Comparison of ENCODE assay signal across 8 cellular contexts in the genomic region with DNA sequence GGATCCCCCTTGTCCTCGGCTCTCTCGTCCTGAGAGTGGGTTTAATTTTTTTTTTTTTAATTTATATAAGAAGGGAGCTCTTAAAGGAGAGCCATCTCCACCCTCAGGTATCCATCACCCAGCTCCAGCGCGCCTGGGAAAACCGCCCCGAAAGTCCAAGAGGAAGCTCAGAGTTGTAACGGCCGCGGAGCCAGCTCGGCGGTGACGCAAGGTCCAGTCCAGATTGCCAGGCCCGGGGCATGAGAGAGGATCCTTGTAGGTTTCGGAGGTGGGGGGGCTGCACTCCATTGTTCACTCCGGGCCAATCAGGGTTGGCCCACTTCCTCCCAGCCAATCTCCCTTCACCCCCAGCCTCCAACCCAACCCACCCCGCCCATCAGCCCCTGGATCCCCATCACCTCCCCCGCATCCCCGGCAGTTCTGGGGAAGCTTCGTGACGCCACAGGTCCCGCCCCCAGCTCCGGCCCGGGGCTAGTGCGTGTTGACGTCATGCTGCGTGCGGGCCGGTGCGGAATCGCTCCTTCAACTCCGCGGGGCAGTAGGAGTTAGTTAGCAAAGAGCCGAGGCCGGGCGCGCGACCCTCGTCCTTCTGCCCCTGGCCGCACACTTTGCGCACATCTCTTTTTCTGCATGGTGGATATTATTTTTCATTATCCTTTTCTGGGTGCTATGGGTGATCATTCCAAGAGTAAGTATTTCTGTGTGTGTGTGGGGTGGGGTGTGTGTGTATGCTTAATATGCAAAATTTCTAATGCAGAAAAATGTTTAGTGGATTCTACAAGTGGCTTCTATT. TPM values are rescaled to one million over a fixed set of nuclear protein-coding genes. Genes with fewer than 3 reads are reported as not detected.
DNase-seq lines count a peak whose midpoint lies in the region; ATAC-seq, FAIRE-seq and TF ChIP-seq lines count a peak whose summit lies in the region.

TSS of gene ISL2 (plus strand) at position 520 of the 793 bp plus-strand sequence. CDS start at position 631, 111 bp downstream.

- peaks cover 53% of the 10 kb centered on the region for H3K27me3 ChIP-seq in bronchial epithelial cell (ENCODE audit: control insufficient read depth, insufficient read depth, low read length)

- DNase-seq in Caki2 (ENCODE audit: low read depth) (peak; percentile 88), HTR-8/SVneo (ENCODE audit: insufficient read length, low spot score) (peak; percentile 96), SKM-1 treated with dmso at 0.1 percent for 144 hours (lab: John Stamatoyannopoulos, UW; ENCODE audit: unreplicated experiment) (peak; percentile 72), bronchial epithelial cell (ENCODE audit: low read depth) (peak; percentile 44), left colon (peak; percentile 79 to 81), DMS153 treated with DMSO at 0.1 percent for 48 hours (lab: John Stamatoyannopoulos, UW; ENCODE audit: unreplicated experiment) (no peak)
- DNase-seq in stimulated activated CD4-positive, alpha-beta T cell treated with anti-CD3 and anti-CD28 coated beads, Interleukin-2, amount 100 ng/mL, for 4 hours (ENCODE audit: low read depth), result peak; percentile 54

- FAIRE-seq in HTR-8/SVneo (lab: Jason Lieb, UNC), result peak; percentile 80
- no peak for FAIRE-seq in bronchial epithelial cell (lab: Jason Lieb, UNC)

- ATAC-seq in GM19467 (IDR thresholded peaks at IDR 0.05; ENCODE audit: unreplicated experiment) (peak; percentile 50), left colon (peak; percentile 12)

- H3K4me3 ChIP-seq in bronchial epithelial cell (ENCODE audit: low read depth, low read length), result peak within 1 kb of the TSS; percentile 28

- no peaks in the 10 kb centered on the region for H3K36me3 ChIP-seq in bronchial epithelial cell (ENCODE audit: control insufficient read depth, insufficient read depth, low read length)

- TF ChIP-seq CTCF in bronchial epithelial cell (IDR thresholded peaks at IDR 0.05; ENCODE audit: insufficient read depth, low read length, severe bottlenecking), result no peak

- intact Hi-C loops in left colon (cut with DNase I, micrococcal nuclease), result no loop called here

- in situ Hi-C loops in Caki2 (cut with HindIII; ENCODE audit: low pct_unique_long_range_greater_than_20kb, low sequenced_read_pairs), result no loop called here

RNA-seq across cellular contexts. Expression of gene ISL2, which starts in this region (rescaled TPM):
- 1.4 and 8.1 TPM in 2 replicates for total RNA-seq in Caki2 (2014; rRNA removed; shearing (Covaris generic); ENCODE audit: low replicate concordance)
- total RNA-seq in bronchial epithelial cell (0.26 TPM in 1 of 2 replicates, not detected in the other), left colon (under 1 TPM; 0.24 to 0.95 TPM)

Comparison
In these comparisons a context has a peak if more than half of its experiments do, and no peak if none do; other contexts are left out.
1. Peak in DNase-seq and H3K4me3 ChIP-seq in bronchial epithelial cell; RNA of the gene not detected or under 1 TPM.
2. Peak in DNase-seq and ATAC-seq in left colon; RNA of the gene not detected or under 1 TPM.